8 cellular contexts compared by ENCODE assay signal in genomic region chr17:4554441-4554996, GRCh38. TPM values are rescaled to one million over a fixed set of nuclear protein-coding genes. Genes with fewer than 3 reads are reported as not detected.
A peak's percentile ranks its signal among the peaks of the same experiment; 100 is the strongest.
DNase-seq lines count a peak whose midpoint lies in the region; ATAC-seq and TF ChIP-seq lines count a peak whose summit lies in the region.

No MANE protein-coding gene starts in this region.

- peaks cover 37% of the 10 kb centered on the region for H3K36me3 ChIP-seq in adipocyte (ENCODE audit: control insufficient read depth, insufficient read depth, low read length, severe bottlenecking)
- H3K36me3 ChIP-seq in left lung = peaks cover 0 to 45% of the 10 kb centered on the region in 2 donors
- H3K36me3 ChIP-seq in thyroid gland = peaks cover 19 to 25% of the 10 kb centered on the region in 2 donors

- H3K9me3 ChIP-seq in adipocyte (ENCODE audit: control insufficient read depth, low read length) = no peaks in the 10 kb centered on the region
- no peaks in the 10 kb centered on the region for H3K9me3 ChIP-seq in left lung
- H3K9me3 ChIP-seq in thyroid gland = no peaks in the 10 kb centered on the region

- TF ChIP-seq POLR2A in thyroid gland (IDR thresholded peaks at IDR 0.05) = no peak

- intact Hi-C loops in left lung (cut with DNase I) (no loop called here), thyroid gland (cut with DNase I) (no loop called here)

- H3K9ac ChIP-seq in adipocyte (ENCODE audit: low read length) = peak overlapping the region; percentile 96

- H3K27ac ChIP-seq in left lung (peak overlapping the region in 1 of 2 donors; percentile 92), thyroid gland (no peak overlapping the region)

- H3K4me1 ChIP-seq in adipocyte (ENCODE audit: control insufficient read depth, insufficient read depth, low read length) (peaks cover 15% of the 10 kb centered on the region), left lung (peaks cover 13 to 25% of the 10 kb centered on the region in 2 donors), thyroid gland (peaks cover 15 to 17% of the 10 kb centered on the region in 2 donors)

- peak; percentile 22 for ATAC-seq in left lung

- DNase-seq in activated CD8-positive, alpha-beta memory T cell treated with anti-CD3 and anti-CD28 coated beads for 24 hours = peak; percentile 70
- no peak for DNase-seq in activated CD8-positive, alpha-beta memory T cell treated with anti-CD3 and anti-CD28 coated beads, Interleukin-2, amount 50 U/mL, for 48 hours
- DNase-seq in adipocyte (ENCODE audit: low read depth) (no peak), left lung (no peak), thyroid gland (no peak), NCI-H446 (lab: John Stamatoyannopoulos, UW) (no peak), NCI-H146 treated with DMSO at 0.1 percent for 48 hours (lab: John Stamatoyannopoulos, UW; ENCODE audit: unreplicated experiment) (no peak), GOT3 (lab: John Stamatoyannopoulos, UW) (no peak)

- no peaks in the 10 kb centered on the region for H3K27me3 ChIP-seq in adipocyte (replicated peaks; ENCODE audit: control insufficient read depth, insufficient read depth, low read length)
- H3K27me3 ChIP-seq in left lung = no peaks in the 10 kb centered on the region
- no peaks in the 10 kb centered on the region for H3K27me3 ChIP-seq in thyroid gland

- no peak for TF ChIP-seq CTCF in left lung (IDR thresholded peaks at IDR 0.05)
- no peak for TF ChIP-seq CTCF in thyroid gland (IDR thresholded peaks at IDR 0.05)

- H3K4me3 ChIP-seq in adipocyte (ENCODE audit: low read length) (peak overlapping the region; percentile 98), left lung (peak overlapping the region; percentile 93 to 98), thyroid gland (replicated peaks in 1 of 3) (peak overlapping the region; percentile 50 to 82 (median 75))

- 25 to 40% methylated on average over 9 to 10 of the region's 18 CpGs for WGBS in thyroid gland, 2 donors

RNA-seq across cellular contexts. Expression of gene MYBBP1A, which starts 0.7 kb away (rescaled TPM):
- total RNA-seq in left lung = 10 to 100 TPM; 34.7 to 53.8 TPM
- 10 to 100 TPM; 23.5 to 50.2 (median 37.6) TPM for total RNA-seq in thyroid gland

RNA-seq across cellular contexts. Expression of gene GGT6, which starts 5.9 kb away (rescaled TPM):
- total RNA-seq in left lung (10 to 100 TPM in 1 of 2 donors, 1 to 10 TPM in 1; 1.8 to 17.4 TPM), thyroid gland (1 to 10 TPM in 1 of 4 donors, under 1 TPM in 1, not detected in 2; 0.56 to 1.3 TPM)

RNA-seq across cellular contexts. Expression of gene SMTNL2, which starts 29.8 kb away (rescaled TPM):
- total RNA-seq in left lung (1 to 10 TPM; 5.5 to 5.7 TPM), thyroid gland (under 1 TPM; 0.44 to 0.81 (median 0.67) TPM)

RNA-seq across cellular contexts. Expression of gene SPNS2, which starts 55.8 kb away (rescaled TPM):
- total RNA-seq in left lung = 10 to 100 TPM; 36.7 to 52.4 TPM
- total RNA-seq in thyroid gland = 10 to 100 TPM in 1 of 4 donors, 1 to 10 TPM in 3; 5.6 to 16.3 (median 8.1) TPM
